ENCODE assay signal across 8 cellular contexts in genomic region chr3:9809239-9809614, GRCh38. TPM values are rescaled to one million over a fixed set of nuclear protein-coding genes. Genes with fewer than 3 reads are reported as not detected.
DNase-seq lines count a peak whose midpoint lies in the region; ATAC-seq and TF ChIP-seq lines count a peak whose summit lies in the region.

No MANE protein-coding gene starts in this region.

- H3K27ac ChIP-seq in A673 (ENCODE audit: low read depth, low read length, poor library complexity, severe bottlenecking) = peak overlapping the region; percentile 81
- H3K27ac ChIP-seq in right atrium auricular region = peak overlapping the region; percentile 92 to 96

- no peaks in the 10 kb centered on the region for H3K9me3 Mint-ChIP-seq in activated T-cell treated with anti-CD3 and anti-CD28 coated beads, Interleukin-2, amount 50 U/mL, for 24 hours
- no peaks in the 10 kb centered on the region for H3K9me3 Mint-ChIP-seq in stimulated activated effector memory CD8-positive, alpha-beta T cell treated with anti-CD3 and anti-CD28 coated beads, Interleukin-12 subunit alpha, Interleukin-12 subunit beta, amount 100 ng/mL, for 72 hours

- H3K36me3 Mint-ChIP-seq in activated T-cell treated with anti-CD3 and anti-CD28 coated beads, Interleukin-2, amount 50 U/mL, for 24 hours (ENCODE audit: low read depth) = peaks cover 81% of the 10 kb centered on the region
- H3K36me3 Mint-ChIP-seq in stimulated activated effector memory CD8-positive, alpha-beta T cell treated with anti-CD3 and anti-CD28 coated beads, Interleukin-12 subunit alpha, Interleukin-12 subunit beta, amount 100 ng/mL, for 72 hours = peaks cover 77% of the 10 kb centered on the region

- H3K4me1 ChIP-seq in A673 (ENCODE audit: insufficient read depth, low read length, poor library complexity, severe bottlenecking) (peaks cover 13% of the 10 kb centered on the region), right atrium auricular region (peaks cover 0 to 17% of the 10 kb centered on the region in 2 donors)

- H3K4me3 ChIP-seq in A673 (ENCODE audit: low read depth, low read length, poor library complexity, severe bottlenecking) (peak overlapping the region; percentile 62), right atrium auricular region (peak overlapping the region; percentile 65 to 86)

- no peaks in the 10 kb centered on the region for H3K27me3 Mint-ChIP-seq in activated T-cell treated with anti-CD3 and anti-CD28 coated beads, Interleukin-2, amount 50 U/mL, for 24 hours

- peak overlapping the region; percentile 94 for H3K27ac Mint-ChIP-seq in activated T-cell treated with anti-CD3 and anti-CD28 coated beads, Interleukin-2, amount 50 U/mL, for 24 hours
- H3K27ac Mint-ChIP-seq in stimulated activated effector memory CD8-positive, alpha-beta T cell treated with anti-CD3 and anti-CD28 coated beads, Interleukin-12 subunit alpha, Interleukin-12 subunit beta, amount 100 ng/mL, for 72 hours = peak overlapping the region; percentile 96

- no peaks in the 10 kb centered on the region for H3K27me3 ChIP-seq in A673 (replicated peaks; ENCODE audit: insufficient read depth, low read depth, low read length, poor library complexity)
- H3K27me3 ChIP-seq in right atrium auricular region = no peaks in the 10 kb centered on the region

- DNase-seq in A673 (ENCODE audit: low spot score) = no peak
- DNase-seq in activated T-cell treated with anti-CD3 and anti-CD28 coated beads, Interleukin-2, amount 50 U/mL, for 24 hours = peak; percentile 50
- DNase-seq in right atrium auricular region (ENCODE audit: low spot score) = no peak
- DNase-seq in stimulated activated effector memory CD8-positive, alpha-beta T cell treated with anti-CD3 and anti-CD28 coated beads, Interleukin-12 subunit alpha, Interleukin-12 subunit beta, amount 100 ng/mL, for 72 hours (ENCODE audit: low spot score in 2 of 2) = peak in 1 of 2 donors; percentile 55

- peak overlapping the region; percentile 80 for H3K4me3 Mint-ChIP-seq in activated T-cell treated with anti-CD3 and anti-CD28 coated beads, Interleukin-2, amount 50 U/mL, for 24 hours
- H3K4me3 Mint-ChIP-seq in stimulated activated effector memory CD8-positive, alpha-beta T cell treated with anti-CD3 and anti-CD28 coated beads, Interleukin-12 subunit alpha, Interleukin-12 subunit beta, amount 100 ng/mL, for 72 hours = peak overlapping the region; percentile 89

- BruUV-seq in A673 (replicated peaks; lab: Mats Ljungman, UMichigan) = no TSS peak

- H3K36me3 ChIP-seq in A673 (ENCODE audit: insufficient read depth, low read length, poor library complexity, severe bottlenecking) (peaks cover 23% of the 10 kb centered on the region), right atrium auricular region (peaks cover 26% of the 10 kb centered on the region)

- TF ChIP-seq CTCF in A673 (conservative IDR thresholded peaks at IDR 0.05; ENCODE audit: low read depth, low read length) (no peak), right atrium auricular region (IDR thresholded peaks at IDR 0.05) (no peak)

- peaks cover 41% of the 10 kb centered on the region for H3K4me1 Mint-ChIP-seq in activated T-cell treated with anti-CD3 and anti-CD28 coated beads, Interleukin-2, amount 50 U/mL, for 24 hours (ENCODE audit: low read depth)
- H3K4me1 Mint-ChIP-seq in stimulated activated effector memory CD8-positive, alpha-beta T cell treated with anti-CD3 and anti-CD28 coated beads, Interleukin-12 subunit alpha, Interleukin-12 subunit beta, amount 100 ng/mL, for 72 hours = peaks cover 45% of the 10 kb centered on the region

- POLR2A ChIA-PET in A673 (lab: Charles Lee; ENCODE audit: low non-redundant PET) = no interaction called here

- ATAC-seq in GM21529 (IDR thresholded peaks at IDR 0.05; ENCODE audit: unreplicated experiment) = peak; percentile 35
- ATAC-seq in stimulated activated effector memory CD8-positive, alpha-beta T cell treated with anti-CD3 and anti-CD28 coated beads, Interleukin-12 subunit alpha, Interleukin-12 subunit beta, amount 100 ng/mL, for 72 hours = no peak
- no peak for ATAC-seq in HG02798 (IDR thresholded peaks at IDR 0.05; ENCODE audit: poor library complexity, unreplicated experiment)
- ATAC-seq in HG03565 (IDR thresholded peaks at IDR 0.05; ENCODE audit: unreplicated experiment) = no peak
- ATAC-seq in HG03159 (IDR thresholded peaks at IDR 0.05; ENCODE audit: unreplicated experiment) = no peak

- H3K9me3 ChIP-seq in A673 (ENCODE audit: low read depth, low read length, poor library complexity, severe bottlenecking) = no peaks in the 10 kb centered on the region
- H3K9me3 ChIP-seq in right atrium auricular region = no peaks in the 10 kb centered on the region

- CTCF ChIA-PET in A673 (lab: Charles Lee) = no interaction called here

- intact Hi-C loops in A673 (cut with micrococcal nuclease; ENCODE audit: unreplicated experiment) = loop anchor here (5.0 kb wide), 1 partner anchor 307 kb away; no protein-coding TSS in a partner anchor

RNA-seq across cellular contexts. Expression of gene TTLL3, which starts 0.8 kb away (rescaled TPM):
- total RNA-seq in A673 (2021) (6.7 and 9.5 TPM in 2 replicates), right atrium auricular region (10 to 100 TPM; 12.2 to 13.1 TPM)

RNA-seq across cellular contexts. Expression of gene ARPC4, which starts 16.3 kb away (rescaled TPM):
- 128 and 152 TPM in 2 replicates for total RNA-seq in A673 (2021)
- 10 to 100 TPM; 69.0 to 89.6 TPM for total RNA-seq in right atrium auricular region

RNA-seq across cellular contexts. Expression of gene TADA3, which starts 17.0 kb away (rescaled TPM):
- total RNA-seq in A673 (2021) = 46.1 and 49.6 TPM in 2 replicates
- total RNA-seq in right atrium auricular region = 10 to 100 TPM; 43.6 to 57.3 TPM

RNA-seq across cellular contexts. Expression of gene RPUSD3, which starts 34.6 kb away (rescaled TPM):
- total RNA-seq in A673 (2021) = 46.9 and 67.2 TPM in 2 replicates
- 10 to 100 TPM; 46.7 to 55.2 TPM for total RNA-seq in right atrium auricular region

RNA-seq across cellular contexts. Expression of gene CAMK1, which starts 39.5 kb away (rescaled TPM):
- total RNA-seq in A673 (2021) (26.7 and 28.0 TPM in 2 replicates), right atrium auricular region (10 to 100 TPM; 16.4 to 40.2 TPM)
